In the genomic region with DNA sequence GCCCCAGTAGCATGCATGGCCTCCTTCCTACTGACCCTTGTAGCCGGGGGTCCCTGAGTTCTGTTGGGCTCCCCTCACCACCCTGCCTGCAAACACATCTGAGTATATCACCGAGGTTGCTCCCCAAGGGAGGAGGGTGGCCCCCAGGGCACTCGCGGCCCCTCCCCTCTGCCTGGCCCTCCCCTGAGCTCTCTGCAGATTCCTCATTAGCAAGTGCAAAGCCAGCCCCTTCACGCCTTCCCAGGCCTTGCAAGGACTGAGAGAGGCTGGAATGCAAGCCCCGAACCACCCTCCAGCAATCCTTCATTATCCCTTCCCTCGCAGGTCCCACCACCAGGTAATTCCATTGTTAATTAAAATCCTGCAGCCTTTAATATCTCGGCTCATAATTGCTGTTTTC, we compare ENCODE assay signal across 21 cellular contexts. TPM values are rescaled to one million over a fixed set of nuclear protein-coding genes. Genes with fewer than 3 reads are reported as not detected.
A peak's percentile ranks its signal among the peaks of the same experiment; 100 is the strongest.
DNase-seq lines count a peak whose midpoint lies in the region; ATAC-seq and TF ChIP-seq lines count a peak whose summit lies in the region.
"Had no signal": no experiment of that assay in that cellular context is flagged by ENCODE, and none has a peak within 500 bp of the region (broad histone marks: within the 10 kb centered on the region; RNA-seq: fewer than 3 reads in every experiment).

No MANE protein-coding gene starts in this region.

- H4K91ac ChIP-seq in neuronal stem cell (ENCODE audit: low read depth, low read length, poor library complexity), result no peak overlapping the region

- H3K27ac ChIP-seq in iPS-20b (ENCODE audit: low read length), result no peak overlapping the region
- no peak overlapping the region for H3K27ac ChIP-seq in neuronal stem cell (replicated peaks; ENCODE audit: low read length)
- no peak overlapping the region for H3K27ac ChIP-seq in spleen
- no peak overlapping the region for H3K27ac ChIP-seq in naive thymus-derived CD4-positive, alpha-beta T cell (ENCODE audit: low read depth, low read length)
- H3K27ac ChIP-seq: C4-2B, PC-9 had no signal

- H3K4me3 Mint-ChIP-seq in naive thymus-derived CD4-positive, alpha-beta T cell, result no peak overlapping the region
- H3K4me3 Mint-ChIP-seq: CD8-positive, alpha-beta memory T cell; HFFc6; IgD-negative memory B cell had no signal

- no peak for TF ChIP-seq CTCF in spleen (IDR thresholded peaks at IDR 0.05 in 8 of 11, conservative IDR thresholded peaks at IDR 0.05 in 3 of 11)

- H3K4me2 ChIP-seq in neuronal stem cell (ENCODE audit: insufficient read depth, low read length, poor library complexity, severe bottlenecking), result no peak overlapping the region
- H3K4me2 ChIP-seq: PC-9 had no signal

- H3K36me3 ChIP-seq in H7 (replicated peaks; ENCODE audit: control insufficient read depth, insufficient read depth, low read length), result no peaks in the 10 kb centered on the region
- H3K36me3 ChIP-seq in iPS-20b (ENCODE audit: insufficient read depth, low read depth, low read length), result no peaks in the 10 kb centered on the region
- H3K36me3 ChIP-seq in neuronal stem cell (replicated peaks in 1 of 2; ENCODE audit: control insufficient read depth in 2 of 2, insufficient read depth in 2 of 2, low read length in 2 of 2), result no peaks in the 10 kb centered on the region
- H3K36me3 ChIP-seq in spleen, result no peaks in the 10 kb centered on the region
- H3K36me3 ChIP-seq in naive thymus-derived CD4-positive, alpha-beta T cell (ENCODE audit: control insufficient read depth in 2 of 3, insufficient read depth in 3 of 3, low read length in 3 of 3), result no peaks in the 10 kb centered on the region

- H3K79me1 ChIP-seq in neuronal stem cell (ENCODE audit: low read depth, low read length), result no peaks in the 10 kb centered on the region

- H2BK15ac ChIP-seq in neuronal stem cell (ENCODE audit: low read length), result no peak overlapping the region

- H3K9me3 ChIP-seq in iPS-20b (ENCODE audit: insufficient read depth, low read depth, low read length) (no peaks in the 10 kb centered on the region), neuronal stem cell (replicated peaks in 1 of 2; ENCODE audit: control insufficient read depth in 2 of 2, insufficient read depth in 1 of 2, low read depth in 1 of 2, low read length in 2 of 2) (peaks cover 0 to 1% of the 10 kb centered on the region in 2 donors), spleen (peaks cover 0 to 17% (median 3%) of the 10 kb centered on the region in 8 donors)
- no peaks in the 10 kb centered on the region for H3K9me3 ChIP-seq in naive thymus-derived CD4-positive, alpha-beta T cell (ENCODE audit: control insufficient read depth in 2 of 3, low read length in 3 of 3)

- H3K4me1 ChIP-seq in iPS-20b (ENCODE audit: insufficient read depth, low read length) (peaks cover 2% of the 10 kb centered on the region; the same call in 1 of the 2 replicates), neuronal stem cell (ENCODE audit: control insufficient read depth in 2 of 2, insufficient read depth in 1 of 2, low read depth in 1 of 2, low read length in 2 of 2) (peaks cover 0 to 8% of the 10 kb centered on the region in 2 donors), spleen (peaks cover 0 to 5% (median 0%) of the 10 kb centered on the region in 6 donors)
- H3K4me1 ChIP-seq in naive thymus-derived CD4-positive, alpha-beta T cell (ENCODE audit: control insufficient read depth in 2 of 2, insufficient read depth in 2 of 2, low read length in 2 of 2), result no peaks in the 10 kb centered on the region

- H3K27me3 Mint-ChIP-seq in naive thymus-derived CD4-positive, alpha-beta T cell, result peaks cover 0 to 22% (median 10%) of the 10 kb centered on the region in 5 donors

- H3K14ac ChIP-seq in neuronal stem cell (ENCODE audit: low read length), result no peak overlapping the region

- no peak overlapping the region for H2BK5ac ChIP-seq in neuronal stem cell (ENCODE audit: low read length)

- intact Hi-C loops in spleen (cut with DNase I; ENCODE audit: low total_unique reads), result no loop called here
- intact Hi-C loops in naive thymus-derived CD4-positive, alpha-beta T cell (cut with micrococcal nuclease), result no loop called here

- H3K9ac ChIP-seq in iPS-20b (ENCODE audit: low read depth, low read length) (peak overlapping the region; percentile 49; the same call in 1 of the 2 replicates), neuronal stem cell (ENCODE audit: low read depth, low read length, poor library complexity) (no peak overlapping the region)

- H2AFZ ChIP-seq in neuronal stem cell (ENCODE audit: low read length), result peak overlapping the region; percentile 77
- H2AFZ ChIP-seq: PC-9 had no signal

- no peak overlapping the region for H2BK12ac ChIP-seq in neuronal stem cell (ENCODE audit: low read length)

- no peak for TF ChIP-seq POLR2A in spleen (IDR thresholded peaks at IDR 0.05)

- H3K36me3 Mint-ChIP-seq in naive thymus-derived CD4-positive, alpha-beta T cell, result peaks cover 0 to 5% (median 3%) of the 10 kb centered on the region in 5 donors
- H3K36me3 Mint-ChIP-seq: CD8-positive, alpha-beta memory T cell; IgD-negative memory B cell had no signal

- no peak overlapping the region for H2AK5ac ChIP-seq in neuronal stem cell (ENCODE audit: low read depth, low read length)

- POLR2A ChIA-PET in naive thymus-derived CD4-positive, alpha-beta T cell (lab: Charles Lee), result no interaction called here

- no peak overlapping the region for H2BK120ac ChIP-seq in neuronal stem cell (ENCODE audit: low read depth, low read length)

- CTCF ChIA-PET in naive thymus-derived CD4-positive, alpha-beta T cell (lab: Charles Lee), result no interaction called here

- H3K27me3 ChIP-seq in H7 (ENCODE audit: control insufficient read depth, insufficient read depth, low read length), result no peaks in the 10 kb centered on the region
- no peaks in the 10 kb centered on the region for H3K27me3 ChIP-seq in iPS-20b (ENCODE audit: insufficient read depth, low read length)
- H3K27me3 ChIP-seq in neuronal stem cell (ENCODE audit: control insufficient read depth in 3 of 3, insufficient read depth in 3 of 3, low read depth in 1 of 3, low read length in 3 of 3), result no peaks in the 10 kb centered on the region
- H3K27me3 ChIP-seq in spleen (replicated peaks in 1 of 7), result peaks cover 0 to 20% (median 0%) of the 10 kb centered on the region in 7 donors
- no peaks in the 10 kb centered on the region for H3K27me3 ChIP-seq in naive thymus-derived CD4-positive, alpha-beta T cell (ENCODE audit: control insufficient read depth in 2 of 2, insufficient read depth in 2 of 2, low read length in 2 of 2)

- no peak overlapping the region for H3K4me3 ChIP-seq in H7 (ENCODE audit: insufficient read depth, low read depth, low read length)
- no peak overlapping the region; the same call in 1 of the 2 replicates for H3K4me3 ChIP-seq in iPS-20b (ENCODE audit: low read length)
- H3K4me3 ChIP-seq in neuronal stem cell (ENCODE audit: low read length in 2 of 2), result no peak overlapping the region
- H3K4me3 ChIP-seq in spleen, result no peak overlapping the region
- H3K4me3 ChIP-seq in naive thymus-derived CD4-positive, alpha-beta T cell (ENCODE audit: low read length), result no peak overlapping the region
- H3K4me3 ChIP-seq: PC-9 had no signal

- H3K27ac Mint-ChIP-seq in naive thymus-derived CD4-positive, alpha-beta T cell, result no peak overlapping the region
- H3K27ac Mint-ChIP-seq: CD8-positive, alpha-beta memory T cell; HFFc6; IgD-negative memory B cell had no signal

- H3K18ac ChIP-seq in neuronal stem cell (ENCODE audit: low read length), result no peak overlapping the region

- H3K4ac ChIP-seq in neuronal stem cell (ENCODE audit: low read length), result no peak overlapping the region

- DNase-seq in H7 (peak; percentile 89), ecto neural progenitor cell (ENCODE audit: low spot score) (peak; percentile 62), neuronal stem cell (ENCODE audit: low spot score) (no peak), spleen (no peak), NOMO-1 treated with DMSO at 0.1 percent for 48 hours (lab: John Stamatoyannopoulos, UW; ENCODE audit: unreplicated experiment) (no peak)
- DNase-seq in naive thymus-derived CD4-positive, alpha-beta T cell, result no peak
- DNase-seq: CD8-positive, alpha-beta memory T cell; GF-D8; HFFc6; MV-4-11; NCI-H1694 treated with DMSO at 0.1 percent for 48 hours; NCI-H446; NCI-H526 treated with DMSO at 0.1 percent for 48 hours; PC-9; RPMI8226; SHP77 had no signal

- H3K9me3 Mint-ChIP-seq in naive thymus-derived CD4-positive, alpha-beta T cell, result peaks cover 0 to 24% (median 9%) of the 10 kb centered on the region in 11 donors
- H3K9me3 Mint-ChIP-seq: HFFc6 had no signal

- ATAC-seq in naive thymus-derived CD4-positive, alpha-beta T cell, result no peak

- H4K8ac ChIP-seq in neuronal stem cell (ENCODE audit: low read depth, low read length), result no peak overlapping the region

- WGBS in neuronal stem cell (ENCODE audit: extremely low coverage in 2 of 2, insufficient read length in 2 of 2, insufficient replicate concordance in 1 of 2), 2 donors, result no CpG with 5 or more reads among the region's 8 CpGs
- WGBS in spleen, 5 donors, result 60 to 82% (median 72%) methylated on average over 5 to 8 of the region's 8 CpGs

- no peak overlapping the region for H3K23ac ChIP-seq in neuronal stem cell (ENCODE audit: low read depth, low read length, poor library complexity)

- no peaks in the 10 kb centered on the region for H3K4me1 Mint-ChIP-seq in naive thymus-derived CD4-positive, alpha-beta T cell
- H3K4me1 Mint-ChIP-seq: CD8-positive, alpha-beta memory T cell; IgD-negative memory B cell had no signal

RNA-seq across cellular contexts. Expression of a gene that starts 35.3 kb away (rescaled TPM):
- total RNA-seq in H7 (2014; rRNA removed; shearing (Covaris generic)), result not detected in 2 replicates
- polyA plus RNA-seq in neuronal stem cell (2013, experiment 1 of 2), result not detected
- polyA plus RNA-seq in neuronal stem cell (2013, experiment 2 of 2), result not detected
- total RNA-seq in spleen, result not detected
- polyA plus RNA-seq in spleen, result not detected
- not detected for total RNA-seq in naive thymus-derived CD4-positive, alpha-beta T cell
- polyA plus RNA-seq in naive thymus-derived CD4-positive, alpha-beta T cell, result not detected
- total RNA-seq: CD8-positive, alpha-beta memory T cell; Daoy; HFFc6; HT1080; PC-9 had no signal
- polyA plus RNA-seq: CD8-positive, alpha-beta memory T cell; IgD-negative memory B cell had no signal

Comparison
In these comparisons a context has a peak if more than half of its experiments do, and no peak if none do; other contexts are left out.
1. DNase-seq: peak in H7 (single experiment) and ecto neural progenitor cell (single experiment); none in neuronal stem cell (single experiment), spleen (single experiment), NOMO-1 treated with DMSO at 0.1 percent for 48 hours (single experiment) and naive thymus-derived CD4-positive, alpha-beta T cell (0 of 9).